In genomic region chr9:131776473-131776872, GRCh38 we compare ENCODE assay signal across 1 cellular context.
TF ChIP-seq lines count a peak whose summit lies in the region.

No MANE protein-coding gene starts in this region.

TF ChIP-seq in HepG2, 621 proteins besides CTCF, POLR2A, EP300 and RAD21 (continued from another document and continues in another):
- TF ChIP-seq, protein P1, sequence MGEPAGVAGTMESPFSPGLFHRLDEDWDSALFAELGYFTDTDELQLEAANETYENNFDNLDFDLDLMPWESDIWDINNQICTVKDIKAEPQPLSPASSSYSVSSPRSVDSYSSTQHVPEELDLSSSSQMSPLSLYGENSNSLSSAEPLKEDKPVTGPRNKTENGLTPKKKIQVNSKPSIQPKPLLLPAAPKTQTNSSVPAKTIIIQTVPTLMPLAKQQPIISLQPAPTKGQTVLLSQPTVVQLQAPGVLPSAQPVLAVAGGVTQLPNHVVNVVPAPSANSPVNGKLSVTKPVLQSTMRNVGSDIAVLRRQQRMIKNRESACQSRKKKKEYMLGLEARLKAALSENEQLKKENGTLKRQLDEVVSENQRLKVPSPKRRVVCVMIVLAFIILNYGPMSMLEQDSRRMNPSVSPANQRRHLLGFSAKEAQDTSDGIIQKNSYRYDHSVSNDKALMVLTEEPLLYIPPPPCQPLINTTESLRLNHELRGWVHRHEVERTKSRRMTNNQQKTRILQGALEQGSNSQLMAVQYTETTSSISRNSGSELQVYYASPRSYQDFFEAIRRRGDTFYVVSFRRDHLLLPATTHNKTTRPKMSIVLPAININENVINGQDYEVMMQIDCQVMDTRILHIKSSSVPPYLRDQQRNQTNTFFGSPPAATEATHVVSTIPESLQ (CRISPR knock-in tag; conservative IDR thresholded peaks at IDR 0.05) = no peak
- peak; percentile 22 for TF ChIP-seq ZNF687 (CRISPR knock-in tag; IDR thresholded peaks at IDR 0.05)
- no peak for TF ChIP-seq SYNCRIP (IDR thresholded peaks at IDR 0.05; ENCODE audit: insufficient read depth, low read depth, low read length)
- TF ChIP-seq STAT5B (CRISPR knock-in tag; IDR thresholded peaks at IDR 0.05) = no peak
- no peak for TF ChIP-seq MTA3 (CRISPR knock-in tag; IDR thresholded peaks at IDR 0.05)
- TF ChIP-seq, protein P2, sequence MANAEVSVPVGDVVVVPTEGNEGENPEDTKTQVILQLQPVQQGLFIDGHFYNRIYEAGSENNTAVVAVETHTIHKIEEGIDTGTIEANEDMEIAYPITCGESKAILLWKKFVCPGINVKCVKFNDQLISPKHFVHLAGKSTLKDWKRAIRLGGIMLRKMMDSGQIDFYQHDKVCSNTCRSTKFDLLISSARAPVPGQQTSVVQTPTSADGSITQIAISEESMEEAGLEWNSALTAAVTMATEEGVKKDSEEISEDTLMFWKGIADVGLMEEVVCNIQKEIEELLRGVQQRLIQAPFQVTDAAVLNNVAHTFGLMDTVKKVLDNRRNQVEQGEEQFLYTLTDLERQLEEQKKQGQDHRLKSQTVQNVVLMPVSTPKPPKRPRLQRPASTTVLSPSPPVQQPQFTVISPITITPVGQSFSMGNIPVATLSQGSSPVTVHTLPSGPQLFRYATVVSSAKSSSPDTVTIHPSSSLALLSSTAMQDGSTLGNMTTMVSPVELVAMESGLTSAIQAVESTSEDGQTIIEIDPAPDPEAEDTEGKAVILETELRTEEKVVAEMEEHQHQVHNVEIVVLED (CRISPR knock-in tag; IDR thresholded peaks at IDR 0.05; ENCODE audit: borderline replicate concordance) = no peak
- TF ChIP-seq GABPB1 (CRISPR knock-in tag; IDR thresholded peaks at IDR 0.05) = no peak
- no peak for TF ChIP-seq ZFP90 (CRISPR knock-in tag; IDR thresholded peaks at IDR 0.05; ENCODE audit: borderline replicate concordance)
- peak; percentile 85 for TF ChIP-seq WIZ (CRISPR knock-in tag; IDR thresholded peaks at IDR 0.05)
- TF ChIP-seq CBX1 (IDR thresholded peaks at IDR 0.05; ENCODE audit: low read depth) = no peak
- 0 out of 2 replicates have a peak, but pooled peaks have one; percentile 32 for TF ChIP-seq ZNF124 (CRISPR knock-in tag; IDR thresholded peaks at IDR 0.05)
- no peak for TF ChIP-seq MTA1 (CRISPR knock-in tag; IDR thresholded peaks at IDR 0.05; ENCODE audit: borderline replicate concordance)
- no peak for TF ChIP-seq ZFP1 (CRISPR knock-in tag; IDR thresholded peaks at IDR 0.05)
- TF ChIP-seq ASH2L (IDR thresholded peaks at IDR 0.05; ENCODE audit: insufficient read length, low read depth, low read length) = no peak
- peak; percentile 44; the same call in 1 of the 2 replicates for TF ChIP-seq ZNF7 (CRISPR knock-in tag; IDR thresholded peaks at IDR 0.05)
- peak; percentile 95 for TF ChIP-seq MIER2 (CRISPR knock-in tag; IDR thresholded peaks at IDR 0.05)
- peak; percentile 58; the same call in 1 of the 2 replicates for TF ChIP-seq ZSCAN21 (CRISPR knock-in tag; IDR thresholded peaks at IDR 0.05; ENCODE audit: borderline replicate concordance)
- TF ChIP-seq, protein P3, sequence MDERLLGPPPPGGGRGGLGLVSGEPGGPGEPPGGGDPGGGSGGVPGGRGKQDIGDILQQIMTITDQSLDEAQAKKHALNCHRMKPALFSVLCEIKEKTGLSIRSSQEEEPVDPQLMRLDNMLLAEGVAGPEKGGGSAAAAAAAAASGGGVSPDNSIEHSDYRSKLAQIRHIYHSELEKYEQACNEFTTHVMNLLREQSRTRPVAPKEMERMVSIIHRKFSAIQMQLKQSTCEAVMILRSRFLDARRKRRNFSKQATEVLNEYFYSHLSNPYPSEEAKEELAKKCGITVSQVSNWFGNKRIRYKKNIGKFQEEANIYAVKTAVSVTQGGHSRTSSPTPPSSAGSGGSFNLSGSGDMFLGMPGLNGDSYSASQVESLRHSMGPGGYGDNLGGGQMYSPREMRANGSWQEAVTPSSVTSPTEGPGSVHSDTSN (CRISPR knock-in tag; IDR thresholded peaks at IDR 0.05) = no peak
- TF ChIP-seq, protein P4, sequence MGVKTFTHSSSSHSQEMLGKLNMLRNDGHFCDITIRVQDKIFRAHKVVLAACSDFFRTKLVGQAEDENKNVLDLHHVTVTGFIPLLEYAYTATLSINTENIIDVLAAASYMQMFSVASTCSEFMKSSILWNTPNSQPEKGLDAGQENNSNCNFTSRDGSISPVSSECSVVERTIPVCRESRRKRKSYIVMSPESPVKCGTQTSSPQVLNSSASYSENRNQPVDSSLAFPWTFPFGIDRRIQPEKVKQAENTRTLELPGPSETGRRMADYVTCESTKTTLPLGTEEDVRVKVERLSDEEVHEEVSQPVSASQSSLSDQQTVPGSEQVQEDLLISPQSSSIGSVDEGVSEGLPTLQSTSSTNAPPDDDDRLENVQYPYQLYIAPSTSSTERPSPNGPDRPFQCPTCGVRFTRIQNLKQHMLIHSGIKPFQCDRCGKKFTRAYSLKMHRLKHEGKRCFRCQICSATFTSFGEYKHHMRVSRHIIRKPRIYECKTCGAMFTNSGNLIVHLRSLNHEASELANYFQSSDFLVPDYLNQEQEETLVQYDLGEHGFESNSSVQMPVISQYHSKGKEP (CRISPR knock-in tag; IDR thresholded peaks at IDR 0.05) = peak; percentile 77; the same call in 1 of the 2 replicates
- no peak for TF ChIP-seq KLF16 (CRISPR knock-in tag; IDR thresholded peaks at IDR 0.05)
- TF ChIP-seq NCOR1 (IDR thresholded peaks at IDR 0.05; ENCODE audit: borderline replicate concordance, low read length) = no peak
- no peak for TF ChIP-seq ZNF18 (CRISPR knock-in tag; IDR thresholded peaks at IDR 0.05; ENCODE audit: insufficient replicate concordance)
- TF ChIP-seq SRSF4 (IDR thresholded peaks at IDR 0.05; ENCODE audit: low read depth, low read length, poor library complexity, severe bottlenecking) = no peak
- TF ChIP-seq PBX3 (CRISPR knock-in tag; IDR thresholded peaks at IDR 0.05; ENCODE audit: borderline replicate concordance) = no peak
- no peak for TF ChIP-seq TOE1 (CRISPR knock-in tag; IDR thresholded peaks at IDR 0.05)
- no peak for TF ChIP-seq RFXAP (CRISPR knock-in tag; IDR thresholded peaks at IDR 0.05; ENCODE audit: borderline replicate concordance)
- TF ChIP-seq MBD4 (IDR thresholded peaks at IDR 0.05; ENCODE audit: borderline replicate concordance, low read length) = no peak
- TF ChIP-seq, protein P5, sequence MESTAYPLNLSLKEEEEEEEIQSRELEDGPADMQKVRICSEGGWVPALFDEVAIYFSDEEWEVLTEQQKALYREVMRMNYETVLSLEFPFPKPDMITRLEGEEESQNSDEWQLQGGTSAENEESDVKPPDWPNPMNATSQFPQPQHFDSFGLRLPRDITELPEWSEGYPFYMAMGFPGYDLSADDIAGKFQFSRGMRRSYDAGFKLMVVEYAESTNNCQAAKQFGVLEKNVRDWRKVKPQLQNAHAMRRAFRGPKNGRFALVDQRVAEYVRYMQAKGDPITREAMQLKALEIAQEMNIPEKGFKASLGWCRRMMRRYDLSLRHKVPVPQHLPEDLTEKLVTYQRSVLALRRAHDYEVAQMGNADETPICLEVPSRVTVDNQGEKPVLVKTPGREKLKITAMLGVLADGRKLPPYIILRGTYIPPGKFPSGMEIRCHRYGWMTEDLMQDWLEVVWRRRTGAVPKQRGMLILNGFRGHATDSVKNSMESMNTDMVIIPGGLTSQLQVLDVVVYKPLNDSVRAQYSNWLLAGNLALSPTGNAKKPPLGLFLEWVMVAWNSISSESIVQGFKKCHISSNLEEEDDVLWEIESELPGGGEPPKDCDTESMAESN (CRISPR knock-in tag; conservative IDR thresholded peaks at IDR 0.05) = no peak
- 0 out of 2 replicates have a peak, but pooled peaks have one; percentile 17 for TF ChIP-seq THAP11 (CRISPR knock-in tag; IDR thresholded peaks at IDR 0.05)
- no peak for TF ChIP-seq THYN1 (CRISPR knock-in tag; IDR thresholded peaks at IDR 0.05; ENCODE audit: borderline replicate concordance, low read depth)
- TF ChIP-seq ZNF546 (CRISPR knock-in tag; conservative IDR thresholded peaks at IDR 0.05) = 0 out of 2 replicates have a peak, but pooled peaks have one; percentile 26
- TF ChIP-seq PHF8 (CRISPR knock-in tag; IDR thresholded peaks at IDR 0.05) = no peak
- no peak for TF ChIP-seq IRX3 (CRISPR knock-in tag; IDR thresholded peaks at IDR 0.05; ENCODE audit: borderline replicate concordance, low read depth)
- TF ChIP-seq NR2F1 (CRISPR knock-in tag; IDR thresholded peaks at IDR 0.05) = no peak
- TF ChIP-seq ZXDC (CRISPR knock-in tag; IDR thresholded peaks at IDR 0.05) = no peak
- no peak for TF ChIP-seq UBTF (CRISPR knock-in tag; IDR thresholded peaks at IDR 0.05)
- TF ChIP-seq DNMT1 (CRISPR knock-in tag; IDR thresholded peaks at IDR 0.05) = no peak
- TF ChIP-seq ZBTB8A (CRISPR knock-in tag; IDR thresholded peaks at IDR 0.05; ENCODE audit: borderline replicate concordance, low read depth) = no peak
- no peak for TF ChIP-seq SP140L (CRISPR knock-in tag; IDR thresholded peaks at IDR 0.05; ENCODE audit: borderline replicate concordance)
- no peak for TF ChIP-seq HDAC1 (CRISPR knock-in tag; IDR thresholded peaks at IDR 0.05)
